Comparison of ENCODE assay signal across 27 cellular contexts in the genomic region with DNA sequence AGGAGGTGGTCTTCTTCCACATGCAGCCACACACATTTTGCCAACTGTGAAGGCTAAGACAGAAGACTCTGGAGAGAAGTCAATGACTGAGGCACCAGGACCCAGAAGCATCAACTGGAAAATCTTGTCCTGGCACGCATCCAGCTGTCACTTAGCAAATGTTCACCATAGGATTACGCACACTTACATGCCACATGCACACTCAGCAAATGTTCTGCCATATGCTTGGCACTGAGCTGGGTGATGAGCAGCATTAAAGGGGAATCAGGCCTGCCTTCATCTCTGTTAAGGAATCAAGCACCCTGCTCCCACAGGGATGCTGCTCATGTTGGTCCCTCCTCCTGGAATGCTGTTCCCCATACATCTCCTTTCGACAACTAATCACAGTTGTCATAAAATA.
"Had no signal": no experiment of that assay in that cellular context is flagged by ENCODE, and none has a peak within 500 bp of the region (broad histone marks: within the 10 kb centered on the region; RNA-seq: fewer than 3 reads in every experiment).

No MANE protein-coding gene starts in this region.

- H3K27ac ChIP-seq: ascending aorta, cardiac muscle cell had no signal

- H3K4me3 ChIP-seq: ascending aorta, cardiac muscle cell had no signal

- DNase-seq: activated CD4-positive, alpha-beta T cell treated with anti-CD3 and anti-CD28 coated beads, Interleukin-2, amount 10 ng/mL, durations not matched to agents 24 days and 14 days; activated CD4-positive, alpha-beta T cell treated with anti-CD3 and anti-CD28 coated beads, Interleukin-2, amount 50 U/mL, for 4 hours; activated CD8-positive, alpha-beta T cell treated with anti-CD3 and anti-CD28 coated beads for 36 hours; activated effector memory CD4-positive, alpha-beta T cell treated with anti-CD3 and anti-CD28 coated beads, Interleukin-2, amount 50 U/mL, for 16 hours; activated naive CD4-positive, alpha-beta T cell; activated naive CD4-positive, alpha-beta T cell treated with anti-CD3 and anti-CD28 coated beads, Interleukin-2, amount 50 U/mL, for 16 hours; activated naive CD8-positive, alpha-beta T cell treated with anti-CD3 and anti-CD28 coated beads for 36 hours; activated T-cell treated with anti-CD3 and anti-CD28 coated beads, Interleukin-2, amount 50 U/mL, for 1 hour; activated T-cell treated with anti-CD3 and anti-CD28 coated beads, Interleukin-2, amount 50 U/mL, for 72 hours; amygdala; Karpas-422; NCI-H1048; NCI-H1105 treated with DMSO at 0.1 percent for 48 hours; NCI-H1436; NCI-H1694; NCI-H1930; NCI-H2081 treated with DMSO at 0.1 percent for 48 hours; NCI-H510A; NCI-H69; NK-92 treated with Interleukin-12 subunit alpha and Interleukin-12 subunit beta, amount 100 ng/mL, for 24 hours; Right ventricle myocardium superior; T1000 had no signal

- H3K27ac Mint-ChIP-seq: activated CD4-positive, alpha-beta T cell treated with anti-CD3 and anti-CD28 coated beads, Interleukin-2, amount 10 ng/mL, durations not matched to agents 24 days and 14 days; activated CD8-positive, alpha-beta T cell treated with anti-CD3 and anti-CD28 coated beads for 36 hours; activated naive CD8-positive, alpha-beta T cell treated with anti-CD3 and anti-CD28 coated beads for 36 hours; activated T-cell treated with anti-CD3 and anti-CD28 coated beads, Interleukin-2, amount 50 U/mL, for 72 hours; activated T-helper 17 cell treated with anti-CD3 and anti-CD28 coated beads, Interleukin-2, amount 50 U/mL, for 72 hours had no signal

- H3K27me3 Mint-ChIP-seq: activated CD4-positive, alpha-beta T cell treated with anti-CD3 and anti-CD28 coated beads, Interleukin-2, amount 10 ng/mL, durations not matched to agents 24 days and 14 days; activated CD8-positive, alpha-beta T cell treated with anti-CD3 and anti-CD28 coated beads for 36 hours; activated naive CD8-positive, alpha-beta T cell treated with anti-CD3 and anti-CD28 coated beads for 36 hours; activated T-helper 17 cell treated with anti-CD3 and anti-CD28 coated beads, Interleukin-2, amount 50 U/mL, for 72 hours; central memory CD8-positive, alpha-beta T cell had no signal

- ATAC-seq: activated CD8-positive, alpha-beta T cell treated with anti-CD3 and anti-CD28 coated beads for 36 hours; activated T-cell treated with anti-CD3 and anti-CD28 coated beads, Interleukin-2, amount 50 U/mL, for 72 hours; activated T-helper 17 cell treated with anti-CD3 and anti-CD28 coated beads, Interleukin-2, amount 50 U/mL, for 72 hours had no signal

- H3K4me3 Mint-ChIP-seq: activated CD4-positive, alpha-beta T cell treated with anti-CD3 and anti-CD28 coated beads, Interleukin-2, amount 10 ng/mL, durations not matched to agents 24 days and 14 days; activated CD8-positive, alpha-beta T cell treated with anti-CD3 and anti-CD28 coated beads for 36 hours; activated naive CD8-positive, alpha-beta T cell treated with anti-CD3 and anti-CD28 coated beads for 36 hours; activated T-cell treated with anti-CD3 and anti-CD28 coated beads, Interleukin-2, amount 50 U/mL, for 72 hours; activated T-helper 17 cell treated with anti-CD3 and anti-CD28 coated beads, Interleukin-2, amount 50 U/mL, for 72 hours; central memory CD8-positive, alpha-beta T cell had no signal

- H3K27me3 ChIP-seq: ascending aorta, cardiac muscle cell had no signal

- FAIRE-seq: TTC549 had no signal
